ENCODE assay signal across 27 cellular contexts in the genomic region with DNA sequence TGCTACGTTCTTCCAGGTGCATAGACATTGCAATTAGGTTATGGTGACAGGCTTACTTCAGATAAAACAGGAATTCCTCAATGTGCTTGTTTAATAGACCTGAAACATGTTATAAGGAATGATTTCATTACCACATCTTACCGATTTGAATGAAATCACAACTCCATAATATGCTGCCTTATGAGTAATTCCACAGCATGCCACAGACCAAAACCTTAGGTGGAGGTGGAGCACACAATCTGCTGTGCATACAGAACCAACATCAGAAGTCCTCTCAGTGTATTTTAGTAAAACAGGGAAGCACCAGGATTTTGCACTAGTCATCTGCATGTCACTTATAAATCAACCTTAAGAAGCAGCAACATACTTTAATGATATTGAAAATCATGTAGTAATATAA.
"Had no signal": no experiment of that assay in that cellular context is flagged by ENCODE, and none has a peak within 500 bp of the region (broad histone marks: within the 10 kb centered on the region; RNA-seq: fewer than 3 reads in every experiment).

No MANE protein-coding gene starts in this region.

- H3K9me3 ChIP-seq: ovary, right lobe of liver, sigmoid colon, thoracic aorta, thyroid gland, upper lobe of left lung, uterus had no signal

- H3K9me3 Mint-ChIP-seq: natural killer cell; nephron; neural progenitor cell; stimulated activated effector memory CD8-positive, alpha-beta T cell treated with anti-CD3 and anti-CD28 coated beads, Interleukin-12 subunit alpha, Interleukin-12 subunit beta, amount 100 ng/mL, for 72 hours; stimulated activated naive CD8-positive, alpha-beta T cell treated with anti-CD3 and anti-CD28 coated beads, Interleukin-15, Interleukin-2, amounts not matched to agents 100 ng/mL and 50 ng/mL, for 24 hours had no signal

- H3K27me3 Mint-ChIP-seq: progenitor cell of endocrine pancreas had no signal

- ATAC-seq: naive thymus-derived CD4-positive, alpha-beta T cell; natural killer cell; psoas muscle; right cardiac atrium; right lobe of liver; stimulated activated effector memory CD8-positive, alpha-beta T cell treated with anti-CD3 and anti-CD28 coated beads, Interleukin-12 subunit alpha, Interleukin-12 subunit beta, amount 100 ng/mL, for 72 hours; stimulated activated naive B cell treated with anti-CD40 and anti-IgM and Interleukin-4, amounts not matched to agents 10 μg/mL and 1 μg/mL and 100 μg/mL, for 72 hours had no signal

- H3K4me3 Mint-ChIP-seq: natural killer cell; nephron; neural progenitor cell; stimulated activated effector memory CD8-positive, alpha-beta T cell treated with anti-CD3 and anti-CD28 coated beads, Interleukin-12 subunit alpha, Interleukin-12 subunit beta, amount 100 ng/mL, for 72 hours; stimulated activated naive B cell treated with anti-CD40 and anti-IgM and Interleukin-4, amounts not matched to agents 10 μg/mL and 1 μg/mL and 100 μg/mL, for 72 hours; stimulated activated naive CD8-positive, alpha-beta T cell treated with anti-CD3 and anti-CD28 coated beads, Interleukin-15, Interleukin-2, amounts not matched to agents 100 ng/mL and 50 ng/mL, for 24 hours had no signal

- DNase-seq: naive thymus-derived CD4-positive, alpha-beta T cell; natural killer cell; occipital lobe; ovary; posterior cingulate gyrus; psoas muscle; right cardiac atrium; right lobe of liver; sigmoid colon; small intestine; stimulated activated CD4-positive, alpha-beta T cell treated with anti-CD3 and anti-CD28 coated beads, Interleukin-15, amount 100 ng/mL, for 24 hours; stimulated activated CD4-positive, alpha-beta T cell treated with anti-CD3 and anti-CD28 coated beads, Interleukin-4, amount 100 ng/mL, for 1 hour; stimulated activated naive B cell treated with anti-CD40 and anti-IgM and Interleukin-4, amounts not matched to agents 10 μg/mL and 1 μg/mL and 100 μg/mL, for 72 hours; stimulated activated naive CD4-positive, alpha-beta T cell treated with Interleukin-2 at 50 U/mL for 16 hours; stomach; thyroid gland; trophoblast cell; upper lobe of left lung; uterus had no signal

- H3K36me3 ChIP-seq: neural progenitor cell, ovary, right lobe of liver, sigmoid colon, stomach, thoracic aorta, thyroid gland, tibial nerve, upper lobe of left lung, uterus had no signal

- H3K4me1 ChIP-seq: neural progenitor cell, parathyroid adenoma, psoas muscle, right lobe of liver, sigmoid colon, stomach, thyroid gland, tibial nerve, upper lobe of left lung, uterus had no signal

- H3K79me2 ChIP-seq: parathyroid adenoma had no signal

- H3K4me2 ChIP-seq: neural progenitor cell had no signal

- H3K27ac ChIP-seq: neural progenitor cell, ovary, parathyroid adenoma, psoas muscle, right lobe of liver, sigmoid colon, stomach, thoracic aorta, thyroid gland, tibial nerve, upper lobe of left lung, uterus had no signal

- H2AFZ ChIP-seq: neural progenitor cell, parathyroid adenoma had no signal

- H3K4me3 ChIP-seq: neural progenitor cell, ovary, psoas muscle, right lobe of liver, sigmoid colon, stomach, thoracic aorta, thyroid gland, tibial nerve, upper lobe of left lung, uterus had no signal

- FAIRE-seq: small intestine had no signal

- H3K36me3 Mint-ChIP-seq: natural killer cell; neural progenitor cell; stimulated activated effector memory CD8-positive, alpha-beta T cell treated with anti-CD3 and anti-CD28 coated beads, Interleukin-12 subunit alpha, Interleukin-12 subunit beta, amount 100 ng/mL, for 72 hours; stimulated activated naive B cell treated with anti-CD40 and anti-IgM and Interleukin-4, amounts not matched to agents 10 μg/mL and 1 μg/mL and 100 μg/mL, for 72 hours had no signal

- H3K4me1 Mint-ChIP-seq: natural killer cell; nephron; neural progenitor cell; stimulated activated effector memory CD8-positive, alpha-beta T cell treated with anti-CD3 and anti-CD28 coated beads, Interleukin-12 subunit alpha, Interleukin-12 subunit beta, amount 100 ng/mL, for 72 hours; stimulated activated naive B cell treated with anti-CD40 and anti-IgM and Interleukin-4, amounts not matched to agents 10 μg/mL and 1 μg/mL and 100 μg/mL, for 72 hours had no signal

- H3K27ac Mint-ChIP-seq: naive thymus-derived CD4-positive, alpha-beta T cell; natural killer cell; nephron; neural progenitor cell; progenitor cell of endocrine pancreas; stimulated activated effector memory CD8-positive, alpha-beta T cell treated with anti-CD3 and anti-CD28 coated beads, Interleukin-12 subunit alpha, Interleukin-12 subunit beta, amount 100 ng/mL, for 72 hours; stimulated activated naive B cell treated with anti-CD40 and anti-IgM and Interleukin-4, amounts not matched to agents 10 μg/mL and 1 μg/mL and 100 μg/mL, for 72 hours; stimulated activated naive CD8-positive, alpha-beta T cell treated with anti-CD3 and anti-CD28 coated beads, Interleukin-15, Interleukin-2, amounts not matched to agents 100 ng/mL and 50 ng/mL, for 24 hours had no signal
